In the genomic region with DNA sequence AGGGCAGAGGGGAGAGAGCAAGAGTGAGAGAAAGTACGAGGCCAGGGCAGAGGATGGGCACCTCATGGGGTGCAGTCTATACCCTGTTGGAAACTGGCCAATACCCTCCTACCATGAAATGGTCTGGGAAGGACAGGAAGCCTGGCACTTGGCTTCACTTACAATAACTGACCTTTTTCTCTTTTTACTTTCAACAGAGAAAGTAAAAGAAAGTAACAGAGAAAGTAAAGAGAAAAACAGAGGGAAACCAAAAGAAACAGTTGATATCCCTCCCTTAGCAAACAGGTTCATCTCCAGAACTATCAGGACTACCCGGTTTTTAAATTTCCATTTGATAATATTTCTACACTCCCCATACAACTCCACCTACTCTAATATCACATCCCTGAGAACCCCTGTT, we compare ENCODE assay signal across 21 cellular contexts. TPM values are rescaled to one million over a fixed set of nuclear protein-coding genes. Genes with fewer than 3 reads are reported as not detected.
DNase-seq lines count a peak whose midpoint lies in the region; ATAC-seq, FAIRE-seq and TF ChIP-seq lines count a peak whose summit lies in the region.
"Had no signal": no experiment of that assay in that cellular context is flagged by ENCODE, and none has a peak within 500 bp of the region (broad histone marks: within the 10 kb centered on the region; RNA-seq: fewer than 3 reads in every experiment).

No MANE protein-coding gene starts in this region.

- peak; percentile 84 for FAIRE-seq in astrocyte (lab: Jason Lieb, UNC)
- FAIRE-seq: A549, D721Med, G401.6, GM12891, GM19239 had no signal

- no peak overlapping the region for H2AFZ ChIP-seq in astrocyte (ENCODE audit: low read depth, low read length)

- no peak overlapping the region for H3K27ac Mint-ChIP-seq in astrocyte (ENCODE audit: unreplicated experiment)
- H3K27ac Mint-ChIP-seq: B cell; CD4-positive, alpha-beta T cell; CD8-positive, alpha-beta T cell had no signal

- CTCF ChIA-PET in HEK293 (lab: Yijun Ruan, JAX) = no interaction called here

- no peak for TF ChIP-seq CTCF in HEK293 (tag by site-specific recombination; IDR thresholded peaks at IDR 0.05)
- no peak for TF ChIP-seq CTCF in astrocyte (IDR thresholded peaks at IDR 0.05; ENCODE audit: insufficient read depth, low read depth, low read length)

- DNase-seq in astrocyte (ENCODE audit: low read depth) = no peak
- DNase-seq: AML-193; Caco-2; Calu3; CD4-positive, alpha-beta T cell; CD8-positive, alpha-beta T cell; DMS79 treated with DMSO at 0.1 percent for 48 hours; GF-D8 had no signal

- H3K36me3 Mint-ChIP-seq in astrocyte (ENCODE audit: low read depth, unreplicated experiment) = no peaks in the 10 kb centered on the region

- peak overlapping the region; percentile 50 for H3K4me2 ChIP-seq in BLaER1
- no peak overlapping the region for H3K4me2 ChIP-seq in astrocyte (ENCODE audit: low read length)
- H3K4me2 ChIP-seq: A549 had no signal

- H3K36me3 ChIP-seq in BLaER1 = peaks cover 6% of the 10 kb centered on the region
- no peaks in the 10 kb centered on the region for H3K36me3 ChIP-seq in HEK293 (ENCODE audit: control insufficient read depth in 2 of 2, insufficient read depth in 1 of 2, low read length in 2 of 2)
- H3K36me3 ChIP-seq in astrocyte (ENCODE audit: insufficient read depth, low read length) = no peaks in the 10 kb centered on the region

- H3K4me1 Mint-ChIP-seq in astrocyte (ENCODE audit: low read depth, unreplicated experiment) = peaks cover 8% of the 10 kb centered on the region

- no peaks in the 10 kb centered on the region for H3K79me2 ChIP-seq in astrocyte (ENCODE audit: insufficient read depth, low read length)

- H4K20me1 ChIP-seq in BLaER1 (no peaks in the 10 kb centered on the region), astrocyte (ENCODE audit: insufficient read depth, low read length) (no peaks in the 10 kb centered on the region)

- no peak overlapping the region for H3K4me3 Mint-ChIP-seq in astrocyte (ENCODE audit: unreplicated experiment)
- H3K4me3 Mint-ChIP-seq: B cell; CD4-positive, alpha-beta T cell; CD8-positive, alpha-beta T cell had no signal

- H3K9ac ChIP-seq in BLaER1 (no peak overlapping the region), astrocyte (ENCODE audit: low read length) (no peak overlapping the region)

- H3K27ac ChIP-seq in BLaER1 = 0 out of 2 replicates have a peak overlapping the region, but pooled peaks have one; percentile 10
- H3K27ac ChIP-seq in HEK293 (ENCODE audit: extremely low read depth, low read depth, low read length) = no peak overlapping the region
- no peak overlapping the region for H3K27ac ChIP-seq in astrocyte (ENCODE audit: low read depth, low read length)
- H3K27ac ChIP-seq: 22Rv1, A549, C4-2B had no signal

- H3K9me3 ChIP-seq in BLaER1 (no peaks in the 10 kb centered on the region), HEK293 (ENCODE audit: control insufficient read depth, insufficient read depth, low read depth, low read length) (no peaks in the 10 kb centered on the region), astrocyte (ENCODE audit: insufficient read depth, low read depth, low read length) (no peaks in the 10 kb centered on the region)
- H3K9me3 ChIP-seq: A549, Caco-2 had no signal

- peaks cover 2% of the 10 kb centered on the region for H3K27me3 Mint-ChIP-seq in astrocyte (ENCODE audit: low read depth, unreplicated experiment)
- H3K27me3 Mint-ChIP-seq: B cell; CD4-positive, alpha-beta T cell had no signal

- no peaks in the 10 kb centered on the region for H3K27me3 ChIP-seq in BLaER1
- H3K27me3 ChIP-seq in astrocyte (ENCODE audit: insufficient read depth, low read length) = no peaks in the 10 kb centered on the region

- H3K4me1 ChIP-seq in BLaER1 (peaks cover 10% of the 10 kb centered on the region), HEK293 (ENCODE audit: control insufficient read depth, insufficient read depth, low read length) (no peaks in the 10 kb centered on the region), astrocyte (ENCODE audit: insufficient read depth, low read length) (peaks cover 11% of the 10 kb centered on the region)

- ATAC-seq in HG02852 (IDR thresholded peaks at IDR 0.05; ENCODE audit: unreplicated experiment) (no peak), GM18868 (IDR thresholded peaks at IDR 0.05; ENCODE audit: unreplicated experiment) (no peak)
- ATAC-seq: A549; CD8-positive, alpha-beta T cell had no signal

- H3K9me3 Mint-ChIP-seq in astrocyte (ENCODE audit: unreplicated experiment) = no peaks in the 10 kb centered on the region
- H3K9me3 Mint-ChIP-seq: CD4-positive, alpha-beta T cell; CD8-positive, alpha-beta T cell had no signal

- no peak overlapping the region for H3K4me3 ChIP-seq in BLaER1
- no peak overlapping the region for H3K4me3 ChIP-seq in HEK293 (ENCODE audit: low read depth, low read length)
- no peak overlapping the region for H3K4me3 ChIP-seq in astrocyte (ENCODE audit: insufficient read depth, low read depth, low read length)
- H3K4me3 ChIP-seq: A549 had no signal

- POLR2A ChIA-PET in HEK293 (lab: Yijun Ruan, JAX) = no interaction called here

TF ChIP-seq in HEK293, 187 proteins besides CTCF, POLR2A, EP300 and RAD21:
- TF ChIP-seq PRDM1 (tag by site-specific recombination; IDR thresholded peaks at IDR 0.05) (peak; percentile 93), ZFP37 (tag by site-specific recombination; IDR thresholded peaks at IDR 0.05) (no peak)

RNA-seq across cellular contexts. Expression of gene ARL13A, which starts 20.6 kb away (rescaled TPM):
- total RNA-seq in astrocyte = not detected in 2 replicates
- total RNA-seq: A172; B cell; Caco-2; Calu3; CD4-positive, alpha-beta T cell; CD8-positive, alpha-beta T cell had no signal
